Comparison of ENCODE assay signal across 8 cellular contexts in the genomic region with DNA sequence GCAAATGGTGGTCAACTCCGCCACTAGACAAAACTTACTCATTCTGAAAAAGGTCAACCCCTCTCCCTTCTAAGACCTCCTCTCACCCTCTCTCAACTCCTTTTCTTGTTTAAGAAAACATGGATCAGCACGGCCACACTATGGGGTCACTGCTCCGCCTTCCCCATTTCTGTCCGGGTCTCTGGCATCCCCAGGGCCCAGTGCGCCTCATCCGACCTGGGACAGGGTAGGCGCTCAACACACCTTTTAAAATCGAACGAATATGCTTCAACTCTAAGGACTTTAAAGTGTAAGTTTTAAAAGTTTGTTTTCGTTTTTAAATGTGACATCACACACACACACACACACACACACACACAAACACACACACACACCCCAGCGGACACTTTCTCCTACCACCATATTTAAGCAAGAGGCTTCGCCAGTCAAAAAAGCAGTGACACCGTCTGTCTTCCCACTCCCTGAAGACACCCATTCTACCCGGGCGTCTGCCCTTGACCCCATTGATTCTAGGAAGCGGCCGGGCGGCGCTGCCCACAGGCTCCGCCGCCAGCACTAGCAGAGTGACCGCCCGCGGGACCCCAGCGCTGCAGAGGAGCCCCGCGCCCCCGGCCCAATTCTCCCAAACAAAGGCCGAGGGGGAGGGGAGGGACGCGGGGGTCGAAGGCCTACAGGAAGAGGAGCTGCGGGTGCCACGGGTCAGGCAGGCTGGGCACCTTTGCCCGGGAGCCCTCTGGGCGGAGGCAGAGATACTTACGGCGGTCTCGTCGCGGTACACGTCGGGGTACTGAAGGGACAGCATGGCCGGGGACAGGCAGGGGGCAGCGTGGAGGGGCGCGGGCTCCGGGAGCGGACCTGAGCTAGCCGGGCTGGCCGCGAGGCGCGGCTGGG. TPM values are rescaled to one million over a fixed set of nuclear protein-coding genes. Genes with fewer than 3 reads are reported as not detected.
DNase-seq lines count a peak whose midpoint lies in the region; ATAC-seq, FAIRE-seq and TF ChIP-seq lines count a peak whose summit lies in the region.

No MANE protein-coding gene starts in this region.

- peak overlapping the region; percentile 90 for H3K4me2 ChIP-seq in HepG2 (ENCODE audit: low read depth, low read length)

- DNase-seq in EL (peak; percentile 50), HTR-8/SVneo (ENCODE audit: insufficient read length, low spot score) (peak; percentile 18), cerebellum (ENCODE audit: low spot score) (peak; percentile 17), HepG2 (ENCODE audit: low spot score) (peak; percentile 25), GM19240 (ENCODE audit: insufficient read length, low spot score) (no peak)

- POLR2A ChIA-PET in HepG2 (lab: Yijun Ruan, JAX) = interaction anchor here (0.8 to 1.2 kb wide), 2 partner anchors 26 to 29 kb away, joined by 4 read pairs; no protein-coding TSS in a partner anchor

- peaks cover 42% of the 10 kb centered on the region for H3K79me2 ChIP-seq in HepG2 (ENCODE audit: insufficient read depth, low read length)

- H3K4me1 Mint-ChIP-seq in stimulated activated memory B cell treated with anti-CD40 and anti-IgM and Interleukin-4, amounts not matched to agents 10 μg/mL and 1 μg/mL and 100 μg/mL, for 72 hours = peaks cover 50% of the 10 kb centered on the region

- no peaks in the 10 kb centered on the region; a peak in 1 of 5 replicates for H3K36me3 ChIP-seq in HepG2 (replicated peaks in 1 of 2; ENCODE audit: control insufficient read depth in 1 of 2, insufficient read depth in 2 of 2, low read length in 2 of 2)

- no peaks in the 10 kb centered on the region for H3K9me3 ChIP-seq in HepG2 (ENCODE audit: low read length)

- TF ChIP-seq RAD21 in HepG2 (CRISPR knock-in tag; IDR thresholded peaks at IDR 0.05) = no peak

- CTCF ChIA-PET in HepG2 (lab: Yijun Ruan, JAX; ENCODE audit: low intra/inter-chr PET ratio, low total read pairs) = interaction anchor here (1.7 to 2.1 kb wide), 2 partner anchors 85 to 315 kb away, joined by 8 to 9 read pairs; no protein-coding TSS in a partner anchor

- peaks cover 66% of the 10 kb centered on the region for H3K4me1 ChIP-seq in HepG2 (ENCODE audit: insufficient read depth, low read length)

- TF ChIP-seq EP300 in HepG2 (IDR thresholded peaks at IDR 0.05; ENCODE audit: low read depth in 2 of 2, low read length in 2 of 2) (no peak), HepG2 (CRISPR knock-in tag; IDR thresholded peaks at IDR 0.05; ENCODE audit: borderline replicate concordance) (no peak)

- peak overlapping the region; percentile 95 to 97 (median 96) for H3K4me3 ChIP-seq in HepG2 (replicated peaks in 1 of 3; ENCODE audit: insufficient read depth in 1 of 3, low read depth in 2 of 3, low read length in 3 of 3)

- no peaks in the 10 kb centered on the region for H3K27me3 ChIP-seq in HepG2 (ENCODE audit: control insufficient read depth in 1 of 2, insufficient read depth in 2 of 2, low read length in 2 of 2)

- H4K20me1 ChIP-seq in HepG2 (ENCODE audit: insufficient read depth, low read length) = no peaks in the 10 kb centered on the region

- in situ Hi-C loops in HepG2 (cut with HindIII; ENCODE audit: extremely low pct_ligation_motif_present, low pct_unique_long_range_greater_than_20kb) = loop anchor here (10.0 kb wide), 2 partner anchors 78 to 308 kb away; no protein-coding TSS in a partner anchor

- intact Hi-C loops in HepG2 (cut with micrococcal nuclease; ENCODE audit: unreplicated experiment) = loop anchor here (2.0 to 10.0 kb wide), 2 partner anchors 20 to 448 kb away; a partner anchor contains a TSS

- ATAC-seq in GM21423 (IDR thresholded peaks at IDR 0.05; ENCODE audit: unreplicated experiment) (peak; percentile 45), SK-N-SH treated with all-trans-retinoic acid at 6 μM for 48 hours (peak; percentile 50), HepG2 (peak; percentile 49)
- ATAC-seq in stimulated activated memory B cell treated with anti-CD40 and anti-IgM and Interleukin-4, amounts not matched to agents 10 μg/mL and 1 μg/mL and 100 μg/mL, for 72 hours = peak; percentile 77

- BruUV-seq in HepG2 (replicated peaks; lab: Mats Ljungman, UMichigan) = no TSS peak

- H3K9me3 Mint-ChIP-seq in stimulated activated memory B cell treated with anti-CD40 and anti-IgM and Interleukin-4, amounts not matched to agents 10 μg/mL and 1 μg/mL and 100 μg/mL, for 72 hours = no peaks in the 10 kb centered on the region

- TF ChIP-seq POLR2A in HepG2 (IDR thresholded peaks at IDR 0.05; ENCODE audit: insufficient read depth in 1 of 2, low read depth in 2 of 2, low read length in 2 of 2) = no peak

- H3K4me3 Mint-ChIP-seq in stimulated activated memory B cell treated with anti-CD40 and anti-IgM and Interleukin-4, amounts not matched to agents 10 μg/mL and 1 μg/mL and 100 μg/mL, for 72 hours = peak overlapping the region; percentile 97

- H3K36me3 Mint-ChIP-seq in stimulated activated memory B cell treated with anti-CD40 and anti-IgM and Interleukin-4, amounts not matched to agents 10 μg/mL and 1 μg/mL and 100 μg/mL, for 72 hours = no peaks in the 10 kb centered on the region

- peak overlapping the region; percentile 80 for H3K27ac ChIP-seq in HepG2 (ENCODE audit: extremely low read length, insufficient read depth, low read length)

- 0 out of 2 replicates have a peak, but pooled peaks have one; percentile 10 for TF ChIP-seq CTCF in HepG2 (CRISPR knock-in tag; IDR thresholded peaks at IDR 0.05)

- peak overlapping the region; percentile 94 for H3K27ac Mint-ChIP-seq in stimulated activated memory B cell treated with anti-CD40 and anti-IgM and Interleukin-4, amounts not matched to agents 10 μg/mL and 1 μg/mL and 100 μg/mL, for 72 hours

- H3K27me3 Mint-ChIP-seq in stimulated activated memory B cell treated with anti-CD40 and anti-IgM and Interleukin-4, amounts not matched to agents 10 μg/mL and 1 μg/mL and 100 μg/mL, for 72 hours = peaks cover 8% of the 10 kb centered on the region

- peak overlapping the region; percentile 64 for H2AFZ ChIP-seq in HepG2 (ENCODE audit: low read length)

- 1% methylated on average over 48 of the region's 54 CpGs for WGBS in HepG2 (ENCODE audit: low lambda C conversion rate)

- no peak for FAIRE-seq in HTR-8/SVneo (lab: Jason Lieb, UNC)
- no peak for FAIRE-seq in HepG2 (lab: Jason Lieb, UNC)

- H3K9ac ChIP-seq in HepG2 (ENCODE audit: insufficient read depth, low read depth, low read length) = peak overlapping the region; percentile 79

TF ChIP-seq in SK-N-SH treated with all-trans-retinoic acid at 6 μM for 48 hours, 23 proteins besides CTCF, POLR2A, EP300 and RAD21 (continues in another document):
- TF ChIP-seq RARB (CRISPR knock-in tag; IDR thresholded peaks at IDR 0.05) (no peak), GLIS3 (CRISPR knock-in tag; IDR thresholded peaks at IDR 0.05) (no peak)

TF ChIP-seq in HepG2, 621 proteins besides CTCF, POLR2A, EP300 and RAD21 (continues in another document):
- TF ChIP-seq NONO (IDR thresholded peaks at IDR 0.05) (no peak), NONO (CRISPR knock-in tag; conservative IDR thresholded peaks at IDR 0.05) (0 out of 2 replicates have a peak, but pooled peaks have one; percentile 31), FIP1L1 (IDR thresholded peaks at IDR 0.05; ENCODE audit: borderline replicate concordance, insufficient read depth, low read depth, low read length) (no peak), ZNF205 (CRISPR knock-in tag; IDR thresholded peaks at IDR 0.05) (no peak), AHR (CRISPR knock-in tag; IDR thresholded peaks at IDR 0.05) (no peak), HMG20B (CRISPR knock-in tag; conservative IDR thresholded peaks at IDR 0.05) (no peak), IRF2 (CRISPR knock-in tag; IDR thresholded peaks at IDR 0.05) (0 out of 2 replicates have a peak, but pooled peaks have one; percentile 17), ZNF615 (CRISPR knock-in tag; IDR thresholded peaks at IDR 0.05; ENCODE audit: borderline replicate concordance) (no peak), CBFB (CRISPR knock-in tag; IDR thresholded peaks at IDR 0.05) (no peak)
- TF ChIP-seq, protein P1, sequence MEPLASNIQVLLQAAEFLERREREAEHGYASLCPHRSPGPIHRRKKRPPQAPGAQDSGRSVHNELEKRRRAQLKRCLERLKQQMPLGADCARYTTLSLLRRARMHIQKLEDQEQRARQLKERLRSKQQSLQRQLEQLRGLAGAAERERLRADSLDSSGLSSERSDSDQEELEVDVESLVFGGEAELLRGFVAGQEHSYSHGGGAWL (CRISPR knock-in tag; IDR thresholded peaks at IDR 0.05) = no peak
- TF ChIP-seq, protein P2, sequence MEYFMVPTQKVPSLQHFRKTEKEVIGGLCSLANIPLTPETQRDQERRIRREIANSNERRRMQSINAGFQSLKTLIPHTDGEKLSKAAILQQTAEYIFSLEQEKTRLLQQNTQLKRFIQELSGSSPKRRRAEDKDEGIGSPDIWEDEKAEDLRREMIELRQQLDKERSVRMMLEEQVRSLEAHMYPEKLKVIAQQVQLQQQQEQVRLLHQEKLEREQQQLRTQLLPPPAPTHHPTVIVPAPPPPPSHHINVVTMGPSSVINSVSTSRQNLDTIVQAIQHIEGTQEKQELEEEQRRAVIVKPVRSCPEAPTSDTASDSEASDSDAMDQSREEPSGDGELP (IDR thresholded peaks at IDR 0.05; ENCODE audit: borderline replicate concordance, low read depth) = no peak

RNA-seq across cellular contexts. Expression of a gene that starts 0.5 kb away (rescaled TPM):
- 29.3 TPM for total RNA-seq in cerebellum
- 15.9 and 32.2 TPM in 2 replicates for total RNA-seq in HepG2 (2016; rRNA removed; fragmentation: Illumina TruSeq; extraction: Trizol)
- total RNA-seq in HepG2 (2016; cell fraction: cytosol; rRNA removed; fragmentation: Illumina TruSeq; extraction: Trizol; ENCODE audit: low read depth) = 3.0 and 3.7 TPM in 2 replicates
- total RNA-seq in HepG2 (2016; cell fraction: insoluble cytoplasmic fraction; rRNA removed; fragmentation: Illumina TruSeq; extraction: Trizol) = 17.2 and 31.6 TPM in 2 replicates
- 8.9 and 10.3 TPM in 2 replicates for total RNA-seq in HepG2 (2016; cell fraction: membrane; rRNA removed; fragmentation: Illumina TruSeq; extraction: Trizol)
- 23.8 and 23.9 TPM in 2 replicates for total RNA-seq in HepG2 (2016; cell fraction: nucleus; rRNA removed; fragmentation: Illumina TruSeq; extraction: Trizol)
- 11.4 and 12.6 TPM in 2 replicates for polyA plus RNA-seq in HepG2 (2011; rRNA removed)
- 10.2 and 11.6 TPM in 2 replicates for polyA plus RNA-seq in HepG2 (2011; cell fraction: cytosol; rRNA removed)
- 10.7 and 11.9 TPM in 2 replicates for polyA plus RNA-seq in HepG2 (2011; cell fraction: nucleus; rRNA removed)
- polyA plus RNA-seq in HepG2 (2012) = 14.5 and 15.6 TPM in 2 replicates
- polyA plus RNA-seq in HepG2 (2016; cell fraction: cytosol; fragmentation: Illumina TruSeq; extraction: Trizol; ENCODE audit: low read depth) = 3.0 and 4.0 TPM in 2 replicates
- 33.9 and 35.7 TPM in 2 replicates for polyA plus RNA-seq in HepG2 (2016; cell fraction: insoluble cytoplasmic fraction; fragmentation: Illumina TruSeq; extraction: Trizol; ENCODE audit: low read depth)
- 6.7 and 7.1 TPM in 2 replicates for polyA plus RNA-seq in HepG2 (2016; cell fraction: membrane; fragmentation: Illumina TruSeq; extraction: Trizol; ENCODE audit: low read depth)
- 21.1 and 25.8 TPM in 2 replicates for polyA plus RNA-seq in HepG2 (2016; cell fraction: nucleus; fragmentation: Illumina TruSeq; extraction: Trizol; ENCODE audit: insufficient read depth, low read depth)
- 12.3 and 16.6 TPM in 2 replicates for polyA minus RNA-seq in HepG2 (2011; rRNA and poly(A)+ RNA removed; ENCODE audit: low replicate concordance)
- 16.1 and 16.4 TPM in 2 replicates for polyA minus RNA-seq in HepG2 (2011; cell fraction: cytosol; rRNA and poly(A)+ RNA removed)
- 26.9 and 28.1 TPM in 2 replicates for polyA minus RNA-seq in HepG2 (2011; cell fraction: nucleus; rRNA and poly(A)+ RNA removed)
